In the genomic region with DNA sequence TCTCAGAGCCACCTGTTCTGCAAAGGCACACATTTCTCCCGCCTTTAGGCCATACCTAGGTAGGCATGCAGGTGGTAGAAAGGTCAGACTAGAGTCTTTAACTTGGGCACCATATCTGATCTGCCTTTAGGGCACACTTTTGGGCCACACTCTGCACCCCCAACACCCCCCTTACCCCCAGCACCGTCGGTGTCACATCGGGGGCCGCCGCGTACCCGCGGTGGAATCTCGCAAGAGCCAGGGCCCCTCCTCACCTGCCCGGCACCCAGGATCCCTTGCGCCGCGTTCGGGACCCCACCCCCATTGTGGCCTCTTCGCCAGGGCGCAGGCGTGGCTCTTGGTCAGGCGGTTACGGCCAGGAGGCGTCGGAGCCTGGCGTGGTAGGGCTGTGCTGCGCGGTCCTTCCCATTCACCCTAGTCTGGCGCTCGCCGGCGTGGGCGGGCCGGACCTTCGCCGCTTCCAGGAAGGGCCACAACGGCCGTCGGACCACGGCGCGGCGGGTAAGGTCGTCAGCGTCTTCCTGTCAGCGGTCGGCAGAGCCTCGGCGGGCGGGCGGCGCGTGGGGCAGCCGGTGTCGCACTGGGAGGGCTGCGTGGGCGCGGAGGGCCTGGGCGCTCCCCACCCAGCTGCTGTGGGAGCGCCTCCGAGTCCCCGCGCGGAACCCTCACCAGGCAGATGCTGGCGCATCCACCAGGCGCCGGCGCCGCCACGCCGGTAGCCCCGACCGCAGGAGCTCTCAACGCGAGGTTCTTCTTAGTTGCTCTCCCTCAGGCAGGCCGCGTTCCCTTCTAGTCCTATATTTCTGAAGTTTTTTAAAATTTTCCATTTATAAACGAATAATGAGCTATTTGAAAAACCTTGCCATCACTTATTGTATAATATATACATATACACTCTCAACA, we compare ENCODE assay signal across 1 cellular context.
TF ChIP-seq lines count a peak whose summit lies in the region.

A gene (plus strand): TSS at position 341 of the 903 bp plus-strand sequence. CDS start 23,028 bp downstream, outside the sequence.

TF ChIP-seq in HepG2, 621 proteins besides CTCF, POLR2A, EP300 and RAD21 (continued from another document and continues in another):
- TF ChIP-seq, protein P1, sequence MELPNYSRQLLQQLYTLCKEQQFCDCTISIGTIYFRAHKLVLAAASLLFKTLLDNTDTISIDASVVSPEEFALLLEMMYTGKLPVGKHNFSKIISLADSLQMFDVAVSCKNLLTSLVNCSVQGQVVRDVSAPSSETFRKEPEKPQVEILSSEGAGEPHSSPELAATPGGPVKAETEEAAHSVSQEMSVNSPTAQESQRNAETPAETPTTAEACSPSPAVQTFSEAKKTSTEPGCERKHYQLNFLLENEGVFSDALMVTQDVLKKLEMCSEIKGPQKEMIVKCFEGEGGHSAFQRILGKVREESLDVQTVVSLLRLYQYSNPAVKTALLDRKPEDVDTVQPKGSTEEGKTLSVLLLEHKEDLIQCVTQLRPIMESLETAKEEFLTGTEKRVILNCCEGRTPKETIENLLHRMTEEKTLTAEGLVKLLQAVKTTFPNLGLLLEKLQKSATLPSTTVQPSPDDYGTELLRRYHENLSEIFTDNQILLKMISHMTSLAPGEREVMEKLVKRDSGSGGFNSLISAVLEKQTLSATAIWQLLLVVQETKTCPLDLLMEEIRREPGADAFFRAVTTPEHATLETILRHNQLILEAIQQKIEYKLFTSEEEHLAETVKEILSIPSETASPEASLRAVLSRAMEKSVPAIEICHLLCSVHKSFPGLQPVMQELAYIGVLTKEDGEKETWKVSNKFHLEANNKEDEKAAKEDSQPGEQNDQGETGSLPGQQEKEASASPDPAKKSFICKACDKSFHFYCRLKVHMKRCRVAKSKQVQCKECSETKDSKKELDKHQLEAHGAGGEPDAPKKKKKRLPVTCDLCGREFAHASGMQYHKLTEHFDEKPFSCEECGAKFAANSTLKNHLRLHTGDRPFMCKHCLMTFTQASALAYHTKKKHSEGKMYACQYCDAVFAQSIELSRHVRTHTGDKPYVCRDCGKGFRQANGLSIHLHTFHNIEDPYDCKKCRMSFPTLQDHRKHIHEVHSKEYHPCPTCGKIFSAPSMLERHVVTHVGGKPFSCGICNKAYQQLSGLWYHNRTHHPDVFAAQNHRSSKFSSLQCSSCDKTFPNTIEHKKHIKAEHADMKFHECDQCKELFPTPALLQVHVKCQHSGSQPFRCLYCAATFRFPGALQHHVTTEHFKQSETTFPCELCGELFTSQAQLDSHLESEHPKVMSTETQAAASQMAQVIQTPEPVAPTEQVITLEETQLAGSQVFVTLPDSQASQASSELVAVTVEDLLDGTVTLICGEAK (IDR thresholded peaks at IDR 0.05), result no peak
- TF ChIP-seq, protein P1 (CRISPR knock-in tag; IDR thresholded peaks at IDR 0.05), result peak; percentile 85; the same call in 1 of the 2 replicates
- TF ChIP-seq, protein P2, sequence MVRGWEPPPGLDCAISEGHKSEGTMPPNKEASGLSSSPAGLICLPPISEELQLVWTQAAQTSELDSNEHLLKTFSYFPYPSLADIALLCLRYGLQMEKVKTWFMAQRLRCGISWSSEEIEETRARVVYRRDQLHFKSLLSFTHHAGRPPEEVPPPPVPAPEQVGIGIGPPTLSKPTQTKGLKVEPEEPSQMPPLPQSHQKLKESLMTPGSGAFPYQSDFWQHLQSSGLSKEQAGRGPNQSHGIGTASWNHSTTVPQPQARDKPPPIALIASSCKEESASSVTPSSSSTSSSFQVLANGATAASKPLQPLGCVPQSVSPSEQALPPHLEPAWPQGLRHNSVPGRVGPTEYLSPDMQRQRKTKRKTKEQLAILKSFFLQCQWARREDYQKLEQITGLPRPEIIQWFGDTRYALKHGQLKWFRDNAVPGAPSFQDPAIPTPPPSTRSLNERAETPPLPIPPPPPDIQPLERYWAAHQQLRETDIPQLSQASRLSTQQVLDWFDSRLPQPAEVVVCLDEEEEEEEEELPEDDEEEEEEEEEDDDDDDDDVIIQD (CRISPR knock-in tag; IDR thresholded peaks at IDR 0.05; ENCODE audit: low read depth), result 0 out of 2 replicates have a peak, but pooled peaks have one; percentile 59
- TF ChIP-seq ZNF720 (CRISPR knock-in tag; IDR thresholded peaks at IDR 0.05) (no peak), ZNF768 (CRISPR knock-in tag; IDR thresholded peaks at IDR 0.05) (peak; percentile 79), ZNF33A (CRISPR knock-in tag; IDR thresholded peaks at IDR 0.05; ENCODE audit: borderline replicate concordance) (no peak), HNRNPL (IDR thresholded peaks at IDR 0.05; ENCODE audit: low read depth, low read length) (no peak), TAF1 (CRISPR knock-in tag; IDR thresholded peaks at IDR 0.05) (peak; percentile 84), KDM6A (CRISPR knock-in tag; IDR thresholded peaks at IDR 0.05; ENCODE audit: low read depth) (no peak)
- TF ChIP-seq, protein P3, sequence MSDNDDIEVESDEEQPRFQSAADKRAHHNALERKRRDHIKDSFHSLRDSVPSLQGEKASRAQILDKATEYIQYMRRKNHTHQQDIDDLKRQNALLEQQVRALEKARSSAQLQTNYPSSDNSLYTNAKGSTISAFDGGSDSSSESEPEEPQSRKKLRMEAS (IDR thresholded peaks at IDR 0.05), result peak; percentile 94
- TF ChIP-seq, protein P4, sequence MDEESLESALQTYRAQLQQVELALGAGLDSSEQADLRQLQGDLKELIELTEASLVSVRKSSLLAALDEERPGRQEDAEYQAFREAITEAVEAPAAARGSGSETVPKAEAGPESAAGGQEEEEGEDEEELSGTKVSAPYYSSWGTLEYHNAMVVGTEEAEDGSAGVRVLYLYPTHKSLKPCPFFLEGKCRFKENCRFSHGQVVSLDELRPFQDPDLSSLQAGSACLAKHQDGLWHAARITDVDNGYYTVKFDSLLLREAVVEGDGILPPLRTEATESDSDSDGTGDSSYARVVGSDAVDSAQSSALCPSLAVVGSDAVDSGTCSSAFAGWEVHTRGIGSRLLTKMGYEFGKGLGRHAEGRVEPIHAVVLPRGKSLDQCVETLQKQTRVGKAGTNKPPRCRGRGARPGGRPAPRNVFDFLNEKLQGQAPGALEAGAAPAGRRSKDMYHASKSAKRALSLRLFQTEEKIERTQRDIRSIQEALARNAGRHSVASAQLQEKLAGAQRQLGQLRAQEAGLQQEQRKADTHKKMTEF (CRISPR knock-in tag; IDR thresholded peaks at IDR 0.05), result peak; percentile 83; the same call in 1 of the 2 replicates
- TF ChIP-seq, protein P5, sequence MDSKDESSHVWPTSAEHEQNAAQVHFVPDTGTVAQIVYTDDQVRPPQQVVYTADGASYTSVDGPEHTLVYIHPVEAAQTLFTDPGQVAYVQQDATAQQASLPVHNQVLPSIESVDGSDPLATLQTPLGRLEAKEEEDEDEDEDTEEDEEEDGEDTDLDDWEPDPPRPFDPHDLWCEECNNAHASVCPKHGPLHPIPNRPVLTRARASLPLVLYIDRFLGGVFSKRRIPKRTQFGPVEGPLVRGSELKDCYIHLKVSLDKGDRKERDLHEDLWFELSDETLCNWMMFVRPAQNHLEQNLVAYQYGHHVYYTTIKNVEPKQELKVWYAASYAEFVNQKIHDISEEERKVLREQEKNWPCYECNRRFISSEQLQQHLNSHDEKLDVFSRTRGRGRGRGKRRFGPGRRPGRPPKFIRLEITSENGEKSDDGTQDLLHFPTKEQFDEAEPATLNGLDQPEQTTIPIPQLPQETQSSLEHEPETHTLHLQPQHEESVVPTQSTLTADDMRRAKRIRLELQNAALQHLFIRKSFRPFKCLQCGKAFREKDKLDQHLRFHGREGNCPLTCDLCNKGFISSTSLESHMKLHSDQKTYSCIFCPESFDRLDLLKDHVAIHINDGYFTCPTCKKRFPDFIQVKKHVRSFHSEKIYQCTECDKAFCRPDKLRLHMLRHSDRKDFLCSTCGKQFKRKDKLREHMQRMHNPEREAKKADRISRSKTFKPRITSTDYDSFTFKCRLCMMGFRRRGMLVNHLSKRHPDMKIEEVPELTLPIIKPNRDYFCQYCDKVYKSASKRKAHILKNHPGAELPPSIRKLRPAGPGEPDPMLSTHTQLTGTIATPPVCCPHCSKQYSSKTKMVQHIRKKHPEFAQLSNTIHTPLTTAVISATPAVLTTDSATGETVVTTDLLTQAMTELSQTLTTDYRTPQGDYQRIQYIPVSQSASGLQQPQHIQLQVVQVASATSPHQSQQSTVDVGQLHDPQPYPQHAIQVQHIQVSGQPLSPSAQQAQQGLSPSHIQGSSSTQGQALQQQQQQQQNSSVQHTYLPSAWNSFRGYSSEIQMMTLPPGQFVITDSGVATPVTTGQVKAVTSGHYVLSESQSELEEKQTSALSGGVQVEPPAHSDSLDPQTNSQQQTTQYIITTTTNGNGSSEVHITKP (CRISPR knock-in tag; IDR thresholded peaks at IDR 0.05; ENCODE audit: low read depth), result no peak
- TF ChIP-seq, protein P6, sequence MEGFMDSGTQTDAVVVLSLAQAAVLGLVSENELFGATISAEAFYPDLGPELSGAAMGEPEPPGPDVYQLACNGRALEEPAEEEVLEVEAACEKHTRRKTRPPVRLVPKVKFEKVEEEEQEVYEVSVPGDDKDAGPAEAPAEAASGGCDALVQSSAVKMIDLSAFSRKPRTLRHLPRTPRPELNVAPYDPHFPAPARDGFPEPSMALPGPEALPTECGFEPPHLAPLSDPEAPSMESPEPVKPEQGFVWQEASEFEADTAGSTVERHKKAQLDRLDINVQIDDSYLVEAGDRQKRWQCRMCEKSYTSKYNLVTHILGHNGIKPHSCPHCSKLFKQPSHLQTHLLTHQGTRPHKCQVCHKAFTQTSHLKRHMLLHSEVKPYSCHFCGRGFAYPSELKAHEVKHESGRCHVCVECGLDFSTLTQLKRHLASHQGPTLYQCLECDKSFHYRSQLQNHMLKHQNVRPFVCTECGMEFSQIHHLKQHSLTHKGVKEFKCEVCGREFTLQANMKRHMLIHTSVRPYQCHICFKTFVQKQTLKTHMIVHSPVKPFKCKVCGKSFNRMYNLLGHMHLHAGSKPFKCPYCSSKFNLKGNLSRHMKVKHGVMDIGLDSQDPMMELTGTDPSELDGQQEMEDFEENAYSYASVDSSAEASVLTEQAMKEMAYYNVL (CRISPR knock-in tag; IDR thresholded peaks at IDR 0.05; ENCODE audit: borderline replicate concordance), result peak; percentile 65
- TF ChIP-seq, protein P7, sequence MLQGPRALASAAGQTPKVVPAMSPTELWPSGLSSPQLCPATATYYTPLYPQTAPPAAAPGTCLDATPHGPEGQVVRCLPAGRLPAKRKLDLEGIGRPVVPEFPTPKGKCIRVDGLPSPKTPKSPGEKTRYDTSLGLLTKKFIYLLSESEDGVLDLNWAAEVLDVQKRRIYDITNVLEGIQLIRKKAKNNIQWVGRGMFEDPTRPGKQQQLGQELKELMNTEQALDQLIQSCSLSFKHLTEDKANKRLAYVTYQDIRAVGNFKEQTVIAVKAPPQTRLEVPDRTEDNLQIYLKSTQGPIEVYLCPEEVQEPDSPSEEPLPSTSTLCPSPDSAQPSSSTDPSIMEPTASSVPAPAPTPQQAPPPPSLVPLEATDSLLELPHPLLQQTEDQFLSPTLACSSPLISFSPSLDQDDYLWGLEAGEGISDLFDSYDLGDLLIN (CRISPR knock-in tag; IDR thresholded peaks at IDR 0.05; ENCODE audit: borderline replicate concordance), result peak; percentile 98; the same call in 1 of the 2 replicates
